1 cellular context compared by ENCODE assay signal in genomic region chrX:71118985-71119535, GRCh38.
TF ChIP-seq lines count a peak whose summit lies in the region.

No MANE protein-coding gene starts in this region.

TF ChIP-seq in SK-N-SH, 30 proteins besides CTCF, POLR2A, EP300 and RAD21 (continued from another document):
- TF ChIP-seq REST (IDR thresholded peaks at IDR 0.05; ENCODE audit: low read depth, low read length) (no peak), IRF3 (IDR thresholded peaks at IDR 0.05; ENCODE audit: low read depth, low read length) (no peak), NFIC (IDR thresholded peaks at IDR 0.05; ENCODE audit: borderline replicate concordance) (no peak), USF2 (IDR thresholded peaks at IDR 0.05; ENCODE audit: borderline replicate concordance, low read depth, low read length) (no peak), MAX (IDR thresholded peaks at IDR 0.05; ENCODE audit: low read depth) (no peak), RFX5 (IDR thresholded peaks at IDR 0.05; ENCODE audit: low read length) (no peak), RXRA (IDR thresholded peaks at IDR 0.05; ENCODE audit: borderline replicate concordance, low read depth) (no peak), JUND (IDR thresholded peaks at IDR 0.05) (no peak), CHD2 (IDR thresholded peaks at IDR 0.05; ENCODE audit: low read length, partially characterized antibody) (no peak), POLR2AphosphoS5 (IDR thresholded peaks at IDR 0.05; ENCODE audit: low read depth, low read length) (no peak), TAF1 (IDR thresholded peaks at IDR 0.05; ENCODE audit: borderline replicate concordance, low read depth, low read length) (no peak), ELF1 (IDR thresholded peaks at IDR 0.05) (no peak), GATA2 (CRISPR knock-in tag; IDR thresholded peaks at IDR 0.05) (no peak), SMC3 (IDR thresholded peaks at IDR 0.05; ENCODE audit: low read depth, low read length) (no peak)
